ENCODE assay signal across 1 cellular context in the genomic region with DNA sequence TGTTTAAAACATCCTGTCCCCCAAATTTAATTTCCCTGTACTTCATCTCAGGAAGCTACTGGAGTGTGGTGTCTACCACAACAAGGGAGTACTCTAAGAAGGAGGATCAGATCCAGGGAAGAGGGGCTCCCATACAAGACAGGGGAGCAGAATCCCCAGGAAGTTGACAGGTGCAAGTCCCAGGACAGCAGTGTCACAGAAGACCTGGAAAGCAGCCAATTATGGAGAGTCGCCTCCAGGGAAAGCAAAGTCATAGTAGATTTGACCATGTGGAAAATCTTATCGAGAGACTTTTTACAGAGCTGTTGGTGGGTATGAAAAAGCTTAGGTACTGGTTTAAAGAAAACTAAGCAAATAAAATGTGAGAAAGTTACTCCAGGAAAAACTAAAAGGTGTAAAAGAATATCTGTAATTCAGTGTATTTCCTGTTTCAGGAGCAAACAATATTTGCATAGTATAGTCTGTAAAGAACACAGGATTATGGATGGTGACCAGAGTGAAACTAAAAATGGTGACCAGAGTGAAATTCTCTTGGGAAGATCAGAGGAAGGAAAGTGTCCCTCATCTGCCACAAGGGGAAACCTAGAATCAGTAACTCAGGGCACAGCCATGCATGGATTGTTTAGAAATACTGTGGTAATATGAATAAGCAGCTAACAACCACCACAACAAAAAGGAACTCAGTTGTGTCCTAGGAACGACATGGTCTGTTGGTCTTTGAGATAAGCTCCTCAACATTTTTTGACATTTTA.
TF ChIP-seq lines count a peak whose summit lies in the region.

No MANE protein-coding gene starts in this region.

TF ChIP-seq in SK-N-SH, 30 proteins besides CTCF, POLR2A, EP300 and RAD21 (continued from another document):
- TF ChIP-seq, protein P1, sequence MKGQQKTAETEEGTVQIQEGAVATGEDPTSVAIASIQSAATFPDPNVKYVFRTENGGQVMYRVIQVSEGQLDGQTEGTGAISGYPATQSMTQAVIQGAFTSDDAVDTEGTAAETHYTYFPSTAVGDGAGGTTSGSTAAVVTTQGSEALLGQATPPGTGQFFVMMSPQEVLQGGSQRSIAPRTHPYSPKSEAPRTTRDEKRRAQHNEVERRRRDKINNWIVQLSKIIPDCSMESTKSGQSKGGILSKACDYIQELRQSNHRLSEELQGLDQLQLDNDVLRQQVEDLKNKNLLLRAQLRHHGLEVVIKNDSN (IDR thresholded peaks at IDR 0.05; ENCODE audit: borderline replicate concordance, low read depth) = no peak
